Comparison of ENCODE assay signal across 18 cellular contexts in the genomic region with DNA sequence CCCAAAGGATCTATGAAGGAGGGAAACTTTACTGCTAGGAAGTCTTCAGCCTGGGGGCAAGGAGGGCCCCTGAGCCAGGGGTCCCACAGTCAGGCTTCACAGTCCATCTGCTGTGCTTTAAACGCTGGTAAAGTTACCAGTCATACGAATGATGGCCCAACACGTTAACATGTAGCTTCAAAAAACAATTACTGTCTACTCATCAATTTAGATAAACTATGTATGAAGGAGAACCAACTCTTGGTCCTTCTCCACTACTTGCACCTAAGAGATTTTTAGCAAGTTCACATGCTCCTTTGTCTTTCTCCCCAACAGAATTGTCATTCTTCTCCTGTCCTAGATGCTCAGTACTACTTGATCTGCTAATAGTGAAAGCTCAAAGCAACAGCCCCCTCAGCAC. TPM values are rescaled to one million over a fixed set of nuclear protein-coding genes. Genes with fewer than 3 reads are reported as not detected.
A peak's percentile ranks its signal among the peaks of the same experiment; 100 is the strongest.
DNase-seq lines count a peak whose midpoint lies in the region; ATAC-seq, FAIRE-seq and TF ChIP-seq lines count a peak whose summit lies in the region.
"Had no signal": no experiment of that assay in that cellular context is flagged by ENCODE, and none has a peak within 500 bp of the region (broad histone marks: within the 10 kb centered on the region; RNA-seq: fewer than 3 reads in every experiment).

No MANE protein-coding gene starts in this region.

- TF ChIP-seq EP300 in A549 (IDR thresholded peaks at IDR 0.05) = no peak
- TF ChIP-seq EP300 in gastroesophageal sphincter (IDR thresholded peaks at IDR 0.05) = no peak

- FAIRE-seq in A549 (lab: Jason Lieb, UNC) = no peak
- FAIRE-seq: D721Med, GM12891, GM18507, H54 had no signal

- in situ Hi-C loops in IMR-90 (cut with MboI; ENCODE audit: low sequenced_read_pairs) = no loop called here
- in situ Hi-C loops in gastrocnemius medialis (cut with MboI; ENCODE audit: low sequenced_read_pairs in 4 of 4) = no loop called here

- H3K4me2 ChIP-seq in A549 = no peak overlapping the region
- H3K4me2 ChIP-seq in IMR-90 (ENCODE audit: low read depth, low read length) = no peak overlapping the region

- peaks cover 59 to 98% of the 10 kb centered on the region in 2 experiments for H3K79me1 ChIP-seq in IMR-90 (ENCODE audit: low read depth in 1 of 2, low read length in 2 of 2)

- CTCF ChIA-PET in A549 (lab: Yijun Ruan, JAX) (interaction anchor here (0.7 to 2.1 kb wide), 3 partner anchors 15 to 227 kb away, joined by 3 to 7 read pairs (median 3); no protein-coding TSS in a partner anchor), IMR-90 (lab: Yijun Ruan, JAX) (interaction anchor here (0.6 to 1.1 kb wide), 2 partner anchors 184 to 228 kb away, joined by 3 read pairs; no protein-coding TSS in a partner anchor)

- no peak overlapping the region; a peak in 1 of 4 replicates for H4K8ac ChIP-seq in IMR-90 (ENCODE audit: low read depth in 2 of 2, low read length in 2 of 2)

- no peak overlapping the region for H2BK15ac ChIP-seq in IMR-90 (ENCODE audit: low read depth, low read length)

- no peak overlapping the region for H4K91ac ChIP-seq in IMR-90 (ENCODE audit: insufficient read depth, low read depth, low read length)

- H3K4me1 ChIP-seq in A549 = no peaks in the 10 kb centered on the region
- H3K4me1 ChIP-seq in IMR-90 (ENCODE audit: control insufficient read depth, insufficient read depth, low read length) = no peaks in the 10 kb centered on the region; the same call in 1 of the 2 replicates
- H3K4me1 ChIP-seq in gastroesophageal sphincter = peaks cover 0 to 6% (median 0%) of the 10 kb centered on the region in 3 donors
- peaks cover 5 to 14% of the 10 kb centered on the region in 2 donors for H3K4me1 ChIP-seq in gastrocnemius medialis
- H3K4me1 ChIP-seq: SJSA1 had no signal

- peaks cover 39% of the 10 kb centered on the region for H3K9me1 ChIP-seq in IMR-90 (ENCODE audit: insufficient read depth, low read length)

- WGBS in A549 (ENCODE audit: missing lambda C conversion rate) = 94% methylated on average over 3 of the region's 3 CpGs
- no CpG with 5 or more reads among the region's 3 CpGs for WGBS in IMR-90 (ENCODE audit: extremely low coverage in 2 of 2, insufficient read length in 1 of 2), 2 experiments
- WGBS in gastroesophageal sphincter (ENCODE audit: low coverage in 1 of 2), 2 donors = 80 to 84% methylated on average over 1 to 3 of the region's 3 CpGs

- H3K14ac ChIP-seq in IMR-90 (replicated peaks; ENCODE audit: low read depth, low read length) = no peak overlapping the region

- TF ChIP-seq RAD21 in A549 (conservative IDR thresholded peaks at IDR 0.05 in 1 of 2, IDR thresholded peaks at IDR 0.05 in 1 of 2) (no peak), IMR-90 (IDR thresholded peaks at IDR 0.05; ENCODE audit: low read length) (no peak)

- TF ChIP-seq CTCF in A549 (IDR thresholded peaks at IDR 0.05) (no peak), IMR-90 (conservative IDR thresholded peaks at IDR 0.05; ENCODE audit: low read depth, low read length) (no peak), gastroesophageal sphincter (IDR thresholded peaks at IDR 0.05) (no peak), gastrocnemius medialis (IDR thresholded peaks at IDR 0.05 in 4 of 5, conservative IDR thresholded peaks at IDR 0.05 in 1 of 5) (no peak)

- H3K27me3 ChIP-seq in IMR-90 (ENCODE audit: control insufficient read depth, insufficient read depth, low read length) = no peaks in the 10 kb centered on the region
- H3K27me3 ChIP-seq in gastroesophageal sphincter = no peaks in the 10 kb centered on the region
- H3K27me3 ChIP-seq in gastrocnemius medialis = no peaks in the 10 kb centered on the region
- H3K27me3 ChIP-seq: SJSA1 had no signal

- no peak for DNase-seq in A549 (ENCODE audit: low read depth in 1 of 2, low spot score in 1 of 2)
- no peak for DNase-seq in IMR-90
- DNase-seq in gastrocnemius medialis = no peak
- DNase-seq in NCI-H2171 (lab: John Stamatoyannopoulos, UW) = no peak
- no peak for DNase-seq in posterior vena cava (ENCODE audit: low spot score)
- DNase-seq: NCI-H1417 treated with DMSO at 0.1 percent for 48 hours, NCI-H2029 treated with DMSO at 0.1 percent for 48 hours, NCI-H2171 treated with DMSO at 0.1 percent for 48 hours, NCI-H446 treated with DMSO at 0.1 percent for 48 hours had no signal

- no peak overlapping the region for H3K23ac ChIP-seq in IMR-90 (ENCODE audit: low read depth, low read length)

- intact Hi-C loops in IMR-90 (cut with micrococcal nuclease) (no loop called here), gastrocnemius medialis (cut with DNase I; ENCODE audit: low total_unique reads) (no loop called here), posterior vena cava (cut with DNase I) (loop anchor here in 1 of 2 donors (10.0 kb wide), 1 partner anchor 72 kb away; no protein-coding TSS in a partner anchor)

- no peak overlapping the region for H3K9ac ChIP-seq in IMR-90 (ENCODE audit: low read depth, low read length)

- H2AFZ ChIP-seq in IMR-90 (replicated peaks; ENCODE audit: low read length, poor library complexity) = no peak overlapping the region

- dilution Hi-C loops in IMR-90 (cut with HindIII; ENCODE audit: low sequenced_read_pairs, unreplicated experiment) = no loop called here

- H3K27ac ChIP-seq in A549 (no peak overlapping the region), IMR-90 (ENCODE audit: insufficient read depth, low read length) (no peak overlapping the region), gastroesophageal sphincter (peak overlapping the region in 3 of 4 donors; percentile 7 to 59 (median 33)), gastrocnemius medialis (peak overlapping the region; percentile 40 to 70 (median 60))
- H3K27ac ChIP-seq: C4-2B, SJSA1 had no signal

- H3K36me3 ChIP-seq in IMR-90 (ENCODE audit: control insufficient read depth, insufficient read depth, low read length) = peaks cover 83% of the 10 kb centered on the region
- H3K36me3 ChIP-seq in gastroesophageal sphincter = peaks cover 0 to 45% of the 10 kb centered on the region in 2 donors
- peaks cover 0 to 5% of the 10 kb centered on the region in 2 donors for H3K36me3 ChIP-seq in gastrocnemius medialis

- H3K9me3 ChIP-seq in A549 (no peaks in the 10 kb centered on the region), IMR-90 (ENCODE audit: control insufficient read depth, insufficient read depth, low read length) (no peaks in the 10 kb centered on the region), gastroesophageal sphincter (no peaks in the 10 kb centered on the region), gastrocnemius medialis (no peaks in the 10 kb centered on the region)
- H3K9me3 ChIP-seq: SJSA1 had no signal

- POLR2A ChIA-PET in A549 (lab: Yijun Ruan, JAX) (no interaction called here), IMR-90 (lab: Charles Lee; ENCODE audit: unreplicated experiment) (interaction anchor here (0.5 kb wide), 1 partner anchor 187 kb away, joined by 20 read pairs; no protein-coding TSS in a partner anchor)

- no peak overlapping the region for H3K56ac ChIP-seq in IMR-90 (ENCODE audit: extremely low read depth, insufficient read depth, low read length)

- H2BK120ac ChIP-seq in IMR-90 (ENCODE audit: low read depth, low read length) = no peak overlapping the region

- H3K18ac ChIP-seq in IMR-90 (ENCODE audit: low read depth, low read length) = no peak overlapping the region

- H2BK5ac ChIP-seq in IMR-90 (ENCODE audit: low read depth, low read length, poor library complexity, severe bottlenecking) = no peak overlapping the region

- H2AK5ac ChIP-seq in IMR-90 (ENCODE audit: low read depth, low read length) = no peak overlapping the region

- H2AK9ac ChIP-seq in IMR-90 (replicated peaks; ENCODE audit: low read depth, low read length, poor library complexity) = no peak overlapping the region

- H4K5ac ChIP-seq in IMR-90 (ENCODE audit: low read depth, low read length) = no peak overlapping the region

- H3K4me3 ChIP-seq in A549 (no peak overlapping the region), IMR-90 (ENCODE audit: insufficient read depth, low read depth, low read length) (no peak overlapping the region), gastroesophageal sphincter (no peak overlapping the region), gastrocnemius medialis (no peak overlapping the region)
- H3K4me3 ChIP-seq: SJSA1 had no signal

- no TSS peak for BruUV-seq in IMR-90 (replicated peaks; lab: Mats Ljungman, UMichigan)

- TF ChIP-seq POLR2A in A549 (IDR thresholded peaks at IDR 0.05; ENCODE audit: low read length) (no peak), IMR-90 (IDR thresholded peaks at IDR 0.05; ENCODE audit: low read depth, low read length) (no peak), gastroesophageal sphincter (IDR thresholded peaks at IDR 0.05) (no peak), gastrocnemius medialis (IDR thresholded peaks at IDR 0.05) (no peak)

- peaks cover 88% of the 10 kb centered on the region for H4K20me1 ChIP-seq in IMR-90 (ENCODE audit: insufficient read depth, low read length)

- ATAC-seq in A549 = no peak
- no peak for ATAC-seq in IMR-90 (ENCODE audit: low read depth)
- no peak for ATAC-seq in gastroesophageal sphincter
- no peak for ATAC-seq in gastrocnemius medialis
- no peak for ATAC-seq in GM19324 (IDR thresholded peaks at IDR 0.05; ENCODE audit: low FRiP score, unreplicated experiment)
- ATAC-seq: Panc1 had no signal

- no peak overlapping the region for H3K4ac ChIP-seq in IMR-90 (ENCODE audit: low read depth, low read length)

- no peak overlapping the region for H2BK20ac ChIP-seq in IMR-90 (ENCODE audit: low read depth, low read length)

TF ChIP-seq in A549, 52 proteins besides CTCF, POLR2A, EP300 and RAD21:
- TF ChIP-seq SREBF2 (IDR thresholded peaks at IDR 0.05) (no peak), HOXB5 (CRISPR knock-in tag; IDR thresholded peaks at IDR 0.05) (no peak), MAFK (IDR thresholded peaks at IDR 0.05; ENCODE audit: partially characterized antibody) (peak; percentile 89), HOXA7 (CRISPR knock-in tag; IDR thresholded peaks at IDR 0.05) (no peak)
TF ChIP-seq in A549: peak in this region for 1.

TF ChIP-seq in IMR-90, 13 proteins besides CTCF, POLR2A, EP300 and RAD21:
- peak; percentile 87 for TF ChIP-seq MAFK (IDR thresholded peaks at IDR 0.05; ENCODE audit: low read depth, low read length)
- no peak for TF ChIP-seq NFE2L2 (IDR thresholded peaks at IDR 0.05; ENCODE audit: low read depth, low read length)
- TF ChIP-seq MXI1 (IDR thresholded peaks at IDR 0.05; ENCODE audit: borderline replicate concordance, low read depth, low read length) = no peak
TF ChIP-seq in IMR-90: peak in this region for 1.

RNA-seq across cellular contexts. Expression of a gene that starts 16.6 kb away (rescaled TPM):
- 6.4 and 7.3 TPM in 2 replicates for polyA plus RNA-seq in A549 (2011; rRNA removed)
- polyA plus RNA-seq in A549 (2012; cell fraction: cytosol; rRNA removed) = 2.8 and 3.6 TPM in 2 replicates
- 2.8 and 4.9 TPM in 2 replicates for polyA plus RNA-seq in A549 (2012; cell fraction: nucleus; rRNA removed)
- polyA plus RNA-seq in A549 (2017; fragmentation: RNase III; extraction: RNeasy Plus Mini Kit Qiagen cat#74134 plus additional on column Dnase treatment) = 4.4 to 6.4 TPM (median 5.5 TPM) in 3 replicates
- 11.8 and 14.4 TPM in 2 replicates for polyA minus RNA-seq in A549 (2011; rRNA and poly(A)+ RNA removed)
- total RNA-seq in IMR-90 (2012; rRNA removed) = 16.8 and 18.9 TPM in 2 replicates
- polyA plus RNA-seq in IMR-90 (2012; rRNA removed) = 14.8 and 15.9 TPM in 2 replicates
- 9.1 and 12.2 TPM in 2 replicates for polyA plus RNA-seq in IMR-90 (2012; cell fraction: cytosol; rRNA removed)
- polyA plus RNA-seq in IMR-90 (2012; cell fraction: nucleus; rRNA removed; ENCODE audit: low replicate concordance) = 7.2 and 16.6 TPM in 2 replicates
- 10 to 100 TPM; 21.0 to 66.8 (median 48.6) TPM for total RNA-seq in gastroesophageal sphincter
- total RNA-seq in gastrocnemius medialis = 10 to 100 TPM in 1 of 4 donors, 1 to 10 TPM in 3; 6.0 to 12.1 (median 6.5) TPM
- 100 to 1,000 TPM in 1 of 2 donors, 10 to 100 TPM in 1; 94.8 to 113 TPM for total RNA-seq in posterior vena cava

Comparison
In these comparisons a context has a peak if more than half of its experiments do, and no peak if none do; other contexts are left out.
1. H3K27ac ChIP-seq: peak in gastroesophageal sphincter (3 of 4) and gastrocnemius medialis (4 of 4); none in A549 (0 of 2) and IMR-90 (single experiment).